In genomic region chr1:223748405-223748772, GRCh38 we compare ENCODE assay signal across 1 cellular context.
TF ChIP-seq lines count a peak whose summit lies in the region.

No MANE protein-coding gene starts in this region.

TF ChIP-seq in liver, 16 proteins besides CTCF, POLR2A, EP300 and RAD21 (continued from another document):
- TF ChIP-seq MAX (IDR thresholded peaks at IDR 0.05) (no peak), YY1 (IDR thresholded peaks at IDR 0.05) (no peak), HNF4G (IDR thresholded peaks at IDR 0.05) (no peak), ATF3 (IDR thresholded peaks at IDR 0.05) (no peak), FOXA2 (IDR thresholded peaks at IDR 0.05) (no peak), REST (IDR thresholded peaks at IDR 0.05) (no peak), RXRA (IDR thresholded peaks at IDR 0.05) (no peak), SP1 (IDR thresholded peaks at IDR 0.05) (no peak), JUND (IDR thresholded peaks at IDR 0.05) (no peak), TAF1 (conservative IDR thresholded peaks at IDR 0.05) (no peak)
